In genomic region chr16:28528463-28528867, GRCh38 we compare ENCODE assay signal across 1 cellular context.
TF ChIP-seq lines count a peak whose summit lies in the region.

No MANE protein-coding gene starts in this region.

TF ChIP-seq in HepG2, 621 proteins besides CTCF, POLR2A, EP300 and RAD21 (continued from another document and continues in another):
- TF ChIP-seq ZNF800 (CRISPR knock-in tag; IDR thresholded peaks at IDR 0.05), result no peak
- TF ChIP-seq NCOA1 (CRISPR knock-in tag; IDR thresholded peaks at IDR 0.05), result no peak
- TF ChIP-seq AHR (CRISPR knock-in tag; IDR thresholded peaks at IDR 0.05), result 0 out of 2 replicates have a peak, but pooled peaks have one; percentile 57
- no peak for TF ChIP-seq ZNF816 (CRISPR knock-in tag; IDR thresholded peaks at IDR 0.05; ENCODE audit: borderline replicate concordance)
- no peak for TF ChIP-seq ZFP36L1 (CRISPR knock-in tag; IDR thresholded peaks at IDR 0.05)
- TF ChIP-seq TFDP2 (CRISPR knock-in tag; IDR thresholded peaks at IDR 0.05), result no peak
- no peak for TF ChIP-seq ZFAT (CRISPR knock-in tag; conservative IDR thresholded peaks at IDR 0.05)
- TF ChIP-seq ZNF343 (CRISPR knock-in tag; IDR thresholded peaks at IDR 0.05), result no peak
- no peak for TF ChIP-seq ZNF747 (CRISPR knock-in tag; IDR thresholded peaks at IDR 0.05; ENCODE audit: borderline replicate concordance)
- no peak for TF ChIP-seq ZNF713 (CRISPR knock-in tag; IDR thresholded peaks at IDR 0.05)
- TF ChIP-seq ZNF3 (CRISPR knock-in tag; IDR thresholded peaks at IDR 0.05), result no peak
- no peak for TF ChIP-seq NONO (IDR thresholded peaks at IDR 0.05)
- no peak for TF ChIP-seq NONO (CRISPR knock-in tag; conservative IDR thresholded peaks at IDR 0.05)
- no peak for TF ChIP-seq SAFB2 (CRISPR knock-in tag; IDR thresholded peaks at IDR 0.05; ENCODE audit: borderline replicate concordance, low read depth)
- peak; percentile 99 for TF ChIP-seq ZBTB3 (CRISPR knock-in tag; IDR thresholded peaks at IDR 0.05; ENCODE audit: borderline replicate concordance, low read depth)
- TF ChIP-seq ZNF614 (CRISPR knock-in tag; IDR thresholded peaks at IDR 0.05; ENCODE audit: borderline replicate concordance), result no peak
- no peak for TF ChIP-seq PPARG (CRISPR knock-in tag; conservative IDR thresholded peaks at IDR 0.05)
- no peak for TF ChIP-seq ZNF564 (CRISPR knock-in tag; IDR thresholded peaks at IDR 0.05)
- no peak for TF ChIP-seq ZSCAN9 (CRISPR knock-in tag; IDR thresholded peaks at IDR 0.05; ENCODE audit: borderline replicate concordance)
- no peak for TF ChIP-seq ZFP41 (CRISPR knock-in tag; IDR thresholded peaks at IDR 0.05; ENCODE audit: borderline replicate concordance)
- no peak for TF ChIP-seq FIP1L1 (IDR thresholded peaks at IDR 0.05; ENCODE audit: borderline replicate concordance, insufficient read depth, low read depth, low read length)
- TF ChIP-seq CAMTA2 (CRISPR knock-in tag; IDR thresholded peaks at IDR 0.05; ENCODE audit: borderline replicate concordance), result no peak
- no peak for TF ChIP-seq MAFK (conservative IDR thresholded peaks at IDR 0.05 in 1 of 2, IDR thresholded peaks at IDR 0.05 in 1 of 2; ENCODE audit: low read length in 2 of 2)
- no peak for TF ChIP-seq ZMAT5 (CRISPR knock-in tag; IDR thresholded peaks at IDR 0.05; ENCODE audit: borderline replicate concordance, low read depth)
- no peak for TF ChIP-seq ZNF17 (CRISPR knock-in tag; IDR thresholded peaks at IDR 0.05)
- no peak for TF ChIP-seq ELK4 (CRISPR knock-in tag; IDR thresholded peaks at IDR 0.05; ENCODE audit: borderline replicate concordance)
- TF ChIP-seq MED13 (CRISPR knock-in tag; IDR thresholded peaks at IDR 0.05), result no peak
- no peak for TF ChIP-seq DBP (CRISPR knock-in tag; IDR thresholded peaks at IDR 0.05; ENCODE audit: not compliant biosample characterization)
- no peak for TF ChIP-seq ZNF160 (CRISPR knock-in tag; IDR thresholded peaks at IDR 0.05)
- TF ChIP-seq ZNF331 (CRISPR knock-in tag; IDR thresholded peaks at IDR 0.05), result peak; percentile 16; the same call in 1 of the 2 replicates
- TF ChIP-seq RARG (CRISPR knock-in tag; IDR thresholded peaks at IDR 0.05; ENCODE audit: low read depth), result no peak
- TF ChIP-seq TIGD3 (CRISPR knock-in tag; IDR thresholded peaks at IDR 0.05; ENCODE audit: borderline replicate concordance), result no peak
- TF ChIP-seq XRCC5 (optimal IDR thresholded peaks at IDR 0.05; ENCODE audit: low read length), result no peak
- TF ChIP-seq ZNF629 (CRISPR knock-in tag; conservative IDR thresholded peaks at IDR 0.05), result peak; percentile 61
- no peak for TF ChIP-seq ZC3H4 (CRISPR knock-in tag; IDR thresholded peaks at IDR 0.05; ENCODE audit: borderline replicate concordance)
- no peak for TF ChIP-seq RAD51 (IDR thresholded peaks at IDR 0.05; ENCODE audit: borderline replicate concordance)
- TF ChIP-seq ZNF850 (CRISPR knock-in tag; conservative IDR thresholded peaks at IDR 0.05), result no peak
- TF ChIP-seq SMARCC2 (IDR thresholded peaks at IDR 0.05), result no peak
- TF ChIP-seq PBX3 (CRISPR knock-in tag; IDR thresholded peaks at IDR 0.05; ENCODE audit: borderline replicate concordance), result no peak
- no peak for TF ChIP-seq PHB2 (IDR thresholded peaks at IDR 0.05; ENCODE audit: partially characterized antibody)
- no peak for TF ChIP-seq NFE2L1 (CRISPR knock-in tag; IDR thresholded peaks at IDR 0.05; ENCODE audit: borderline replicate concordance)
- TF ChIP-seq ATF7-NPFF (CRISPR knock-in tag; IDR thresholded peaks at IDR 0.05; ENCODE audit: low read depth), result no peak
- TF ChIP-seq PAX8 (CRISPR knock-in tag; IDR thresholded peaks at IDR 0.05; ENCODE audit: borderline replicate concordance), result no peak
- no peak for TF ChIP-seq ZNF790 (CRISPR knock-in tag; IDR thresholded peaks at IDR 0.05; ENCODE audit: borderline replicate concordance)
- TF ChIP-seq ZBTB39 (CRISPR knock-in tag; IDR thresholded peaks at IDR 0.05), result no peak
- no peak for TF ChIP-seq ZNF138 (CRISPR knock-in tag; IDR thresholded peaks at IDR 0.05; ENCODE audit: low read depth)
- TF ChIP-seq GPBP1L1 (CRISPR knock-in tag; IDR thresholded peaks at IDR 0.05), result no peak
- TF ChIP-seq ZNF720 (CRISPR knock-in tag; IDR thresholded peaks at IDR 0.05), result no peak
- no peak for TF ChIP-seq PHF8 (CRISPR knock-in tag; IDR thresholded peaks at IDR 0.05)
- TF ChIP-seq ZUFSP (CRISPR knock-in tag; IDR thresholded peaks at IDR 0.05; ENCODE audit: borderline replicate concordance), result no peak
- peak; percentile 55; the same call in 1 of the 2 replicates for TF ChIP-seq ZNF691 (CRISPR knock-in tag; IDR thresholded peaks at IDR 0.05; ENCODE audit: borderline replicate concordance, low read depth)
- TF ChIP-seq ZNF672 (CRISPR knock-in tag; IDR thresholded peaks at IDR 0.05), result no peak
- no peak for TF ChIP-seq HMGXB4 (CRISPR knock-in tag; IDR thresholded peaks at IDR 0.05; ENCODE audit: borderline replicate concordance in 1 of 2, low read depth in 1 of 2)
